In genomic region chr1:198919667-198920398, GRCh38 we compare ENCODE assay signal across 9 cellular contexts.
A peak's percentile ranks its signal among the peaks of the same experiment; 100 is the strongest.
DNase-seq lines count a peak whose midpoint lies in the region; ATAC-seq and TF ChIP-seq lines count a peak whose summit lies in the region.
"Had no signal": no experiment of that assay in that cellular context is flagged by ENCODE, and none has a peak within 500 bp of the region (broad histone marks: within the 10 kb centered on the region; RNA-seq: fewer than 3 reads in every experiment).

No MANE protein-coding gene starts in this region.

- H3K36me3 Mint-ChIP-seq in effector memory CD8-positive, alpha-beta T cell (ENCODE audit: insufficient read depth) = no peaks in the 10 kb centered on the region

- peak overlapping the region; percentile 63 to 68 for H3K4me3 Mint-ChIP-seq in effector memory CD8-positive, alpha-beta T cell

- ATAC-seq in GM21619 (IDR thresholded peaks at IDR 0.05; ENCODE audit: unreplicated experiment) (peak; percentile 45), SK-N-SH treated with all-trans-retinoic acid at 6 μM for 48 hours (no peak)
- peak; percentile 74 for ATAC-seq in effector memory CD8-positive, alpha-beta T cell (replicated peaks)

- H3K4me1 Mint-ChIP-seq in effector memory CD8-positive, alpha-beta T cell (ENCODE audit: low read depth in 2 of 2) = peaks cover 16 to 25% of the 10 kb centered on the region in 2 donors

- no peaks in the 10 kb centered on the region for H3K27me3 Mint-ChIP-seq in effector memory CD8-positive, alpha-beta T cell

- H3K4me3 ChIP-seq in GM12865 (ENCODE audit: low read depth, low read length) = no peak overlapping the region

- H3K9me3 Mint-ChIP-seq in effector memory CD8-positive, alpha-beta T cell = no peaks in the 10 kb centered on the region

- TF ChIP-seq CTCF in GM12865 (IDR thresholded peaks at IDR 0.05; ENCODE audit: insufficient read depth, low read depth, low read length, missing control alignments) = no peak

- peak overlapping the region; percentile 31 to 39 for H3K27ac Mint-ChIP-seq in effector memory CD8-positive, alpha-beta T cell

- DNase-seq in GM12865 (ENCODE audit: low read depth) = peak; percentile 52
- DNase-seq in M059J (ENCODE audit: low read depth) = peak; percentile 53
- no peak for DNase-seq in effector memory CD8-positive, alpha-beta T cell
- DNase-seq in NCI-H226 = no peak
- DNase-seq in GM03348 (ENCODE audit: low spot score) = no peak
- no peak for DNase-seq in AG20443 (ENCODE audit: low spot score)
- DNase-seq: activated CD8-positive, alpha-beta memory T cell treated with anti-CD3 and anti-CD28 coated beads, Interleukin-2, amount 50 U/mL, for 4 hours had no signal

TF ChIP-seq in SK-N-SH treated with all-trans-retinoic acid at 6 μM for 48 hours, 23 proteins besides CTCF, POLR2A, EP300 and RAD21:
- TF ChIP-seq POU6F1 (CRISPR knock-in tag; IDR thresholded peaks at IDR 0.05; ENCODE audit: borderline replicate concordance, low read depth) (no peak), BACH2 (CRISPR knock-in tag; IDR thresholded peaks at IDR 0.05; ENCODE audit: borderline replicate concordance) (no peak), TOX (CRISPR knock-in tag; IDR thresholded peaks at IDR 0.05; ENCODE audit: borderline replicate concordance) (no peak), ARNTL (CRISPR knock-in tag; IDR thresholded peaks at IDR 0.05; ENCODE audit: borderline replicate concordance, low read depth) (no peak), TCF4 (CRISPR knock-in tag; IDR thresholded peaks at IDR 0.05; ENCODE audit: borderline replicate concordance) (no peak), PPARA (CRISPR knock-in tag; IDR thresholded peaks at IDR 0.05; ENCODE audit: borderline replicate concordance) (no peak), ISL1 (CRISPR knock-in tag; IDR thresholded peaks at IDR 0.05) (no peak), CSDC2 (CRISPR knock-in tag; IDR thresholded peaks at IDR 0.05) (no peak), RARB (CRISPR knock-in tag; IDR thresholded peaks at IDR 0.05) (no peak), ZFP3 (CRISPR knock-in tag; IDR thresholded peaks at IDR 0.05) (no peak), ESRRG (CRISPR knock-in tag; IDR thresholded peaks at IDR 0.05) (no peak), TSHZ2 (CRISPR knock-in tag; IDR thresholded peaks at IDR 0.05) (no peak), GLIS3 (CRISPR knock-in tag; IDR thresholded peaks at IDR 0.05) (no peak), CREB5 (CRISPR knock-in tag; IDR thresholded peaks at IDR 0.05; ENCODE audit: low read depth) (no peak), OSR1 (CRISPR knock-in tag; IDR thresholded peaks at IDR 0.05) (no peak)

Comparison
In these comparisons a context has a peak if more than half of its experiments do, and no peak if none do; other contexts are left out.
1. DNase-seq: peak in GM12865 (single experiment) and M059J (single experiment); none in effector memory CD8-positive, alpha-beta T cell (0 of 3), NCI-H226 (single experiment), GM03348 (single experiment) and AG20443 (single experiment).